ENCODE assay signal across 25 cellular contexts in the genomic region with DNA sequence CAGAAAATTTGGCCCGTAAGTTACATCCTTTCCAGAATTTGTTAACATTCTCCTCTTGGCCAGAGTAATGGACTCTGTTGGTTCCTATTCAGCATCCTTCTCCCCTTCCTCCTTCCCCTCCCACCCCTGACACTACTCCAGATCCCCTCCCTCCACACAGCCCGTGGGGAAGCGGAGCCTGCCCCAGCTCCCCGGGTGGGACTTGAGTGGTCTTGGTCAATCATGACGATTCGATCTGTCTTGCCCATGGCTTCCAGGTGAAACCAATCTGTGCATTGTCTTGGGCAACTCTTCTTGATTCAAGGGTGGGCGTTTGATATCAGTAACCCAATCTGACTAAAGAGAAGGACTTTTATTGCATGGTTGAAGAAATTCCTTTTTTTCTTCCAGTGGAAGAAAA.
"Had no signal": no experiment of that assay in that cellular context is flagged by ENCODE, and none has a peak within 500 bp of the region (broad histone marks: within the 10 kb centered on the region; RNA-seq: fewer than 3 reads in every experiment).

No MANE protein-coding gene starts in this region.

- DNase-seq: activated CD4-positive, alpha-beta T cell treated with anti-CD3 and anti-CD28 coated beads, Interleukin-2, amount 10 ng/mL, durations not matched to agents 24 days and 14 days; activated CD8-positive, alpha-beta memory T cell treated with anti-CD3 and anti-CD28 coated beads, Interleukin-2, amount 50 U/mL, for 4 hours; activated CD8-positive, alpha-beta T cell treated with anti-CD3 and anti-CD28 coated beads for 36 hours; activated effector memory CD4-positive, alpha-beta T cell treated with Interleukin-2 at 50 U/mL for 16 hours; activated naive CD4-positive, alpha-beta T cell treated with anti-CD3 and anti-CD28 coated beads, Interleukin-2, amount 10 ng/mL, durations not matched to agents 7 days and 5 days; activated naive CD8-positive, alpha-beta T cell treated with anti-CD3 and anti-CD28 coated beads, Interleukin-2, amount 50 U/mL, for 24 hours; activated T-cell treated with anti-CD3 and anti-CD28 coated beads, Interleukin-2, amount 50 U/mL, for 4 hours; anterior cingulate cortex; brain microvascular endothelial cell; central memory CD4-positive, alpha-beta T cell; left ventricle myocardium inferior; mesenchymal stem cell; naive thymus-derived CD8-positive, alpha-beta T cell; stimulated activated CD4-positive, alpha-beta T cell treated with anti-CD3 and anti-CD28 coated beads, Interleukin-15, amount 100 ng/mL, for 24 hours; stimulated activated CD4-positive, alpha-beta T cell treated with anti-CD3 and anti-CD28 coated beads, Interleukin-2, amount 100 ng/mL, for 48 hours; stimulated activated naive CD8-positive, alpha-beta T cell treated with anti-CD3 and anti-CD28 coated beads, Interleukin-15, amount 100 ng/mL, for 72 hours; T-helper 1 cell; T1000 had no signal

- ATAC-seq: activated CD8-positive, alpha-beta T cell treated with anti-CD3 and anti-CD28 coated beads for 36 hours; activated naive CD8-positive, alpha-beta T cell treated with anti-CD3 and anti-CD28 coated beads, Interleukin-2, amount 50 U/mL, for 24 hours; activated T-cell treated with anti-CD3 and anti-CD28 coated beads, Interleukin-2, amount 50 U/mL, for 4 hours; esophagus mucosa; heart left ventricle; naive thymus-derived CD8-positive, alpha-beta T cell; stimulated activated naive CD8-positive, alpha-beta T cell treated with anti-CD3 and anti-CD28 coated beads, Interleukin-15, amount 100 ng/mL, for 72 hours had no signal

- H3K27ac ChIP-seq: brain microvascular endothelial cell, heart left ventricle, left ventricle myocardium inferior, neutrophil, suprapubic skin had no signal

- H3K9me3 Mint-ChIP-seq: activated CD4-positive, alpha-beta T cell treated with anti-CD3 and anti-CD28 coated beads, Interleukin-2, amount 10 ng/mL, durations not matched to agents 24 days and 14 days; activated CD8-positive, alpha-beta T cell treated with anti-CD3 and anti-CD28 coated beads for 36 hours; activated naive CD4-positive, alpha-beta T cell treated with anti-CD3 and anti-CD28 coated beads, Interleukin-2, amount 10 ng/mL, durations not matched to agents 7 days and 5 days; activated naive CD8-positive, alpha-beta T cell treated with anti-CD3 and anti-CD28 coated beads, Interleukin-2, amount 50 U/mL, for 24 hours; activated T-cell treated with anti-CD3 and anti-CD28 coated beads, Interleukin-2, amount 50 U/mL, for 4 hours; stimulated activated naive CD8-positive, alpha-beta T cell treated with anti-CD3 and anti-CD28 coated beads, Interleukin-15, amount 100 ng/mL, for 72 hours; type B pancreatic cell had no signal

- H3K4me1 ChIP-seq: gastroesophageal sphincter, left ventricle myocardium inferior, suprapubic skin had no signal

- H3K27ac Mint-ChIP-seq: activated CD4-positive, alpha-beta T cell treated with anti-CD3 and anti-CD28 coated beads, Interleukin-2, amount 10 ng/mL, durations not matched to agents 24 days and 14 days; activated CD8-positive, alpha-beta T cell treated with anti-CD3 and anti-CD28 coated beads for 36 hours; activated naive CD4-positive, alpha-beta T cell treated with anti-CD3 and anti-CD28 coated beads, Interleukin-2, amount 10 ng/mL, durations not matched to agents 7 days and 5 days; activated naive CD8-positive, alpha-beta T cell treated with anti-CD3 and anti-CD28 coated beads, Interleukin-2, amount 50 U/mL, for 24 hours; naive thymus-derived CD8-positive, alpha-beta T cell; stimulated activated naive CD8-positive, alpha-beta T cell treated with anti-CD3 and anti-CD28 coated beads, Interleukin-15, amount 100 ng/mL, for 72 hours; type B pancreatic cell had no signal

- H3K9me3 ChIP-seq: gastroesophageal sphincter, heart left ventricle, left ventricle myocardium inferior, mucosa of descending colon, neutrophil, suprapubic skin had no signal

- H3K27me3 ChIP-seq: brain microvascular endothelial cell, gastroesophageal sphincter, heart left ventricle, neutrophil, suprapubic skin had no signal

- H3K4me3 ChIP-seq: gastroesophageal sphincter, heart left ventricle, left ventricle myocardium inferior, mucosa of descending colon, suprapubic skin had no signal

- H3K36me3 ChIP-seq: brain microvascular endothelial cell, gastroesophageal sphincter, heart left ventricle, left ventricle myocardium inferior, neutrophil, suprapubic skin had no signal

- H3K4me3 Mint-ChIP-seq: activated CD4-positive, alpha-beta T cell treated with anti-CD3 and anti-CD28 coated beads, Interleukin-2, amount 10 ng/mL, durations not matched to agents 24 days and 14 days; activated CD8-positive, alpha-beta T cell treated with anti-CD3 and anti-CD28 coated beads for 36 hours; activated naive CD4-positive, alpha-beta T cell treated with anti-CD3 and anti-CD28 coated beads, Interleukin-2, amount 10 ng/mL, durations not matched to agents 7 days and 5 days; activated naive CD8-positive, alpha-beta T cell treated with anti-CD3 and anti-CD28 coated beads, Interleukin-2, amount 50 U/mL, for 24 hours; activated T-cell treated with anti-CD3 and anti-CD28 coated beads, Interleukin-2, amount 50 U/mL, for 4 hours; naive thymus-derived CD8-positive, alpha-beta T cell; stimulated activated naive CD8-positive, alpha-beta T cell treated with anti-CD3 and anti-CD28 coated beads, Interleukin-15, amount 100 ng/mL, for 72 hours; type B pancreatic cell had no signal

- H3K4me1 Mint-ChIP-seq: activated CD4-positive, alpha-beta T cell treated with anti-CD3 and anti-CD28 coated beads, Interleukin-2, amount 10 ng/mL, durations not matched to agents 24 days and 14 days; activated naive CD4-positive, alpha-beta T cell treated with anti-CD3 and anti-CD28 coated beads, Interleukin-2, amount 10 ng/mL, durations not matched to agents 7 days and 5 days; activated naive CD8-positive, alpha-beta T cell treated with anti-CD3 and anti-CD28 coated beads, Interleukin-2, amount 50 U/mL, for 24 hours; naive thymus-derived CD8-positive, alpha-beta T cell; stimulated activated naive CD8-positive, alpha-beta T cell treated with anti-CD3 and anti-CD28 coated beads, Interleukin-15, amount 100 ng/mL, for 72 hours had no signal

- H3K27me3 Mint-ChIP-seq: activated CD4-positive, alpha-beta T cell treated with anti-CD3 and anti-CD28 coated beads, Interleukin-2, amount 10 ng/mL, durations not matched to agents 24 days and 14 days; stimulated activated naive CD8-positive, alpha-beta T cell treated with anti-CD3 and anti-CD28 coated beads, Interleukin-15, amount 100 ng/mL, for 72 hours had no signal

- H3K36me3 Mint-ChIP-seq: activated naive CD4-positive, alpha-beta T cell treated with anti-CD3 and anti-CD28 coated beads, Interleukin-2, amount 10 ng/mL, durations not matched to agents 7 days and 5 days; naive thymus-derived CD8-positive, alpha-beta T cell; type B pancreatic cell had no signal
